Comparison of ENCODE assay signal across 1 cellular context in the genomic region with DNA sequence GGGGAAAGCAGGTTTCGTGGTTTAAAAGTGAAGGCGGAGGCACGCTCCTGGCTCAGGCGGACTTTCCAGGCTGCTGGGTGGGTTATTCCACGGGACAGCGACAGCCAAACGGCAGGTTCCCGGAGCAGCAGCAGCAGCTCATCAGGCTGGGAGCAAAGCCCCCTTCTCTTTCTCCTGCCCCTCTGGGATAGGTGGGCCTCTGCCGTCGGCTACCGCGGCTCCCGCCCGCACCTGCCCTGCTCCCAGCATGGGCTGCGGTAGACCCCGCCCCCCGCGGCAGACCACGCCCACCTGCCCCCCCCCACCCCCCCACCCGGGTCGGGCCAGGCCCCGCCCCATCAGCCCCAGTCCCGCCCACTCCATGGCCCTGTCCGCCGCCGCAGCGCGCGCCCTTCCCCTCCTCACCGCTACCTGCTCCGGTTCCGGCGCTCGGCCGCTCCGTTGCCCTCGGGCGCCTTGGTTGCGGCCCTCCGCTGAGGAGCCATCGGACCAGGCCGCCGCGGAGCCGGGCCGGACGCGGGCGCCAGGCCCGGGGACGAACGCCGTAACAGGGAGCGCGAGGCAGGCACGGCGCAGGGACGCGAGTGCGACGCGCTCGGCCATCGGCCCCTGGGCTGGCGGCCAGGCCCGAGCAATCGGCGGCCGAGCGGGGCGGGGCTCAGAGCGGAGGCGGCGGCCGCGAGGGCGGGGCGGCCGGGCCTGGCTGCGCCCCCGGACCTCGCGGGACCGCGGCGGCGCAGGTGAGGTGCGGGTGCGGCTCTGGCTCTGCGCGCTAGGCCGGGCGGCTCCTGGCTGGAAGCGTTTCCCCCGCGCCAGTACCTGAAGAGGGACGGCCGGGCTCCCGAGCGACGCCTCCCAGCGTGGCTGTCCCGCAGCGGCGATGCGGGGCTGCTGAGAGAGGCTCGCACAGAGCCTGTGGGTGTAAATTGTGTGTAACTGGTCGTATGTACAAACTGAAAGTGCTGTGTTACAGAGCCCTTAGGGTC.
TF ChIP-seq lines count a peak whose summit lies in the region.

Gene HEXD (plus strand): TSS at position 347 of the 986 bp plus-strand sequence. CDS start 1,453 bp downstream, outside the sequence.
A gene with protein sequence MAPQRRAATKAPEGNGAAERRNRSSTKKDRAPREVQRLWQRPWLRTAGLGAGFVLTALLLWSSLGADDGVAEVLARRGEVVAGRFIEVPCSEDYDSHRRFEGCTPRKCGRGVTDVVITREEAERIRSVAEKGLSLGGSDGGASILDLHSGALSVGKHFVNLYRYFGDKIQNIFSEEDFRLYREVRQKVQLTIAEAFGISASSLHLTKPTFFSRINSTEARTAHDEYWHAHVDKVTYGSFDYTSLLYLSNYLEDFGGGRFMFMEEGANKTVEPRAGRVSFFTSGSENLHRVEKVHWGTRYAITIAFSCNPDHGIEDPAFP (minus strand): TSS at position 586 of the 986 bp plus-strand sequence. CDS start 101 bp downstream, at position 485.

TF ChIP-seq in A549, 52 proteins besides CTCF, POLR2A, EP300 and RAD21 (continued from another document):
- peak; percentile 87 for TF ChIP-seq MAX (IDR thresholded peaks at IDR 0.05)
- TF ChIP-seq, protein P1, sequence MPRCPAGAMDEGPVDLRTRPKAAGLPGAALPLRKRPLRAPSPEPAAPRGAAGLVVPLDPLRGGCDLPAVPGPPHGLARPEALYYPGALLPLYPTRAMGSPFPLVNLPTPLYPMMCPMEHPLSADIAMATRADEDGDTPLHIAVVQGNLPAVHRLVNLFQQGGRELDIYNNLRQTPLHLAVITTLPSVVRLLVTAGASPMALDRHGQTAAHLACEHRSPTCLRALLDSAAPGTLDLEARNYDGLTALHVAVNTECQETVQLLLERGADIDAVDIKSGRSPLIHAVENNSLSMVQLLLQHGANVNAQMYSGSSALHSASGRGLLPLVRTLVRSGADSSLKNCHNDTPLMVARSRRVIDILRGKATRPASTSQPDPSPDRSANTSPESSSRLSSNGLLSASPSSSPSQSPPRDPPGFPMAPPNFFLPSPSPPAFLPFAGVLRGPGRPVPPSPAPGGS (IDR thresholded peaks at IDR 0.05): peak; percentile 96
- TF ChIP-seq JUN (IDR thresholded peaks at IDR 0.05): peak; percentile 94 to 98
